8 cellular contexts compared by ENCODE assay signal in genomic region chr7:139232893-139233292, GRCh38. TPM values are rescaled to one million over a fixed set of nuclear protein-coding genes. Genes with fewer than 3 reads are reported as not detected.
DNase-seq lines count a peak whose midpoint lies in the region; ATAC-seq and TF ChIP-seq lines count a peak whose summit lies in the region.

No MANE protein-coding gene starts in this region.

- H3K27ac Mint-ChIP-seq in activated naive CD8-positive, alpha-beta T cell treated with anti-CD3 and anti-CD28 coated beads for 36 hours = no peak overlapping the region

- CTCF ChIA-PET in HEK293 (lab: Yijun Ruan, JAX) = no interaction called here

- no peak for DNase-seq in BE2C
- no peak for DNase-seq in activated naive CD8-positive, alpha-beta T cell treated with anti-CD3 and anti-CD28 coated beads for 36 hours
- peak; percentile 9 to 20 for DNase-seq in lung microvascular endothelial cell (ENCODE audit: low read depth in 2 of 2)
- no peak for DNase-seq in retina
- DNase-seq in stimulated activated CD4-positive, alpha-beta T cell treated with anti-CD3 and anti-CD28 coated beads, Interleukin-4, amount 100 ng/mL, for 1 hour = no peak
- DNase-seq in GM13976 (ENCODE audit: low spot score) = no peak

- no peaks in the 10 kb centered on the region for H3K27me3 Mint-ChIP-seq in activated naive CD8-positive, alpha-beta T cell treated with anti-CD3 and anti-CD28 coated beads for 36 hours

- H3K4me3 Mint-ChIP-seq in activated naive CD8-positive, alpha-beta T cell treated with anti-CD3 and anti-CD28 coated beads for 36 hours = peak overlapping the region; percentile 92

- H3K27ac ChIP-seq in HEK293 (ENCODE audit: extremely low read depth, low read depth, low read length) = no peak overlapping the region

- POLR2A ChIA-PET in HEK293 (lab: Yijun Ruan, JAX) = no interaction called here

- ATAC-seq in esophagus mucosa = no peak

- H3K4me1 ChIP-seq in BE2C = no peaks in the 10 kb centered on the region
- 0 out of 2 replicates have a peak, but pooled peaks cover 3% of the 10 kb centered on the region for H3K4me1 ChIP-seq in HEK293 (ENCODE audit: control insufficient read depth, insufficient read depth, low read length)

- H3K9me3 Mint-ChIP-seq in activated naive CD8-positive, alpha-beta T cell treated with anti-CD3 and anti-CD28 coated beads for 36 hours = no peaks in the 10 kb centered on the region

- H3K4me3 ChIP-seq in BE2C (ENCODE audit: low read depth, low read length) = peak overlapping the region; percentile 81
- peak overlapping the region; percentile 100 for H3K4me3 ChIP-seq in HEK293 (ENCODE audit: low read depth, low read length)

- TF ChIP-seq CTCF in BE2C (IDR thresholded peaks at IDR 0.05; ENCODE audit: low read depth, low read length) = no peak
- no peak for TF ChIP-seq CTCF in HEK293 (tag by site-specific recombination; IDR thresholded peaks at IDR 0.05)
- no peak for TF ChIP-seq CTCF in GM13976 (IDR thresholded peaks at IDR 0.05; ENCODE audit: borderline replicate concordance, control extremely low read depth, extremely low read depth, insufficient read depth, missing control alignments)

- H3K36me3 Mint-ChIP-seq in activated naive CD8-positive, alpha-beta T cell treated with anti-CD3 and anti-CD28 coated beads for 36 hours = peaks cover 2% of the 10 kb centered on the region

- peaks cover 28% of the 10 kb centered on the region for H3K4me1 Mint-ChIP-seq in activated naive CD8-positive, alpha-beta T cell treated with anti-CD3 and anti-CD28 coated beads for 36 hours

- no peaks in the 10 kb centered on the region for H3K9me3 ChIP-seq in BE2C
- H3K9me3 ChIP-seq in HEK293 (ENCODE audit: control insufficient read depth, insufficient read depth, low read depth, low read length) = no peaks in the 10 kb centered on the region

- H3K27me3 ChIP-seq in BE2C = peaks cover 4% of the 10 kb centered on the region; the same call in 1 of the 2 replicates

- H3K36me3 ChIP-seq in BE2C = peaks cover 10% of the 10 kb centered on the region
- H3K36me3 ChIP-seq in HEK293 (ENCODE audit: control insufficient read depth in 2 of 2, insufficient read depth in 1 of 2, low read length in 2 of 2) = peaks cover 5 to 8% of the 10 kb centered on the region in 2 experiments; a peak in 2 of 3 replicates

- in situ Hi-C loops in GM13976 (cut with MboI; ENCODE audit: low sequenced_read_pairs, unreplicated experiment) = no loop called here

TF ChIP-seq in HEK293, 187 proteins besides CTCF, POLR2A, EP300 and RAD21:
- TF ChIP-seq ZNF311 (tag by site-specific recombination; IDR thresholded peaks at IDR 0.05; ENCODE audit: borderline replicate concordance) = no peak
- no peak for TF ChIP-seq GLI2 (tag by site-specific recombination; IDR thresholded peaks at IDR 0.05; ENCODE audit: borderline replicate concordance, low read depth)
- TF ChIP-seq ZNF211 (tag by site-specific recombination; IDR thresholded peaks at IDR 0.05; ENCODE audit: low read depth) = no peak
- TF ChIP-seq ZBTB49 (tag by site-specific recombination; IDR thresholded peaks at IDR 0.05; ENCODE audit: low read depth) = no peak
- TF ChIP-seq PRDM1 (tag by site-specific recombination; IDR thresholded peaks at IDR 0.05) = 0 out of 2 replicates have a peak, but pooled peaks have one; percentile 21
- no peak for TF ChIP-seq ZNF555 (tag by site-specific recombination; conservative IDR thresholded peaks at IDR 0.05)

RNA-seq across cellular contexts. Expression of gene UBN2, which starts 1.9 kb away (rescaled TPM):
- polyA plus RNA-seq in BE2C (2012; ENCODE audit: insufficient read depth, insufficient read length, low read depth) = 3.1 TPM
- total RNA-seq in activated naive CD8-positive, alpha-beta T cell treated with anti-CD3 and anti-CD28 coated beads for 36 hours = 1 to 10 TPM; 8.8 to 9.4 TPM
- total RNA-seq in lung microvascular endothelial cell (2.4 and 4.0 TPM in 2 replicates), esophagus mucosa (11.7 TPM)

Comparison
In these comparisons a context has a peak if more than half of its experiments do, and no peak if none do; other contexts are left out.
1. DNase-seq: peak in lung microvascular endothelial cell (2 of 2); none in BE2C (single experiment), activated naive CD8-positive, alpha-beta T cell treated with anti-CD3 and anti-CD28 coated beads for 36 hours (single experiment), retina (single experiment), stimulated activated CD4-positive, alpha-beta T cell treated with anti-CD3 and anti-CD28 coated beads, Interleukin-4, amount 100 ng/mL, for 1 hour (single experiment) and GM13976 (single experiment).